8 cellular contexts compared by ENCODE assay signal in the genomic region with DNA sequence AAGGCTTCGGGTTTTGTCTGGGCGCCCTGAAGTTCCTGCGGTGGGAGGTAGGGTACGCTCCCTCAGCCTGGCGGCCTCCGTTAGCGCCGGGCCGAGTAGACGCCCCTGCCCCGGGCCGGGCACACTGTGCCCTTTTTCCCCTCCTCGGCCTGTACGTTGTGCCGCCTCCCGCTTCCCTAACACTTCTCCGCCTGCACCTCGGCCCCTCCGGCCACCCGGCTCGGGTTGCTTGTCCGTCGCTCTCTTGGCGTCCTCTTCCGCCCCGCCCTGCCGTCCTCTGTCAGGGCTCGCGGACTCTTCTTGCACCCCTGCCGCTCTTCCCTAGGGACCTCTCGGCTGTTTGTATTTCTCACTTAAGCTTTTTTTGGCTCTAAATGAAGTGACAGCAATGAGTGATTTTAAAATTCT. TPM values are rescaled to one million over a fixed set of nuclear protein-coding genes. Genes with fewer than 3 reads are reported as not detected.
DNase-seq lines count a peak whose midpoint lies in the region; ATAC-seq and TF ChIP-seq lines count a peak whose summit lies in the region.

No MANE protein-coding gene starts in this region.

- TF ChIP-seq CTCF in AG10803 (conservative IDR thresholded peaks at IDR 0.05; ENCODE audit: low read length) (peak; percentile 16), GM12874 (IDR thresholded peaks at IDR 0.05; ENCODE audit: insufficient read depth, low read depth, low read length) (peak; percentile 23; the same call in 1 of the 2 replicates), WERI-Rb-1 (IDR thresholded peaks at IDR 0.05; ENCODE audit: low read depth, low read length) (no peak), foreskin fibroblast (IDR thresholded peaks at IDR 0.05; ENCODE audit: low read depth, low read length) (no peak), ovary (IDR thresholded peaks at IDR 0.05) (no peak)

- WGBS in ovary, 3 donors: 0 to 1% (median 0%) methylated on average over 31 of the region's 31 CpGs

- TF ChIP-seq POLR2A in ovary (IDR thresholded peaks at IDR 0.05): no peak

- no peaks in the 10 kb centered on the region for H3K4me1 ChIP-seq in ovary (ENCODE audit: insufficient read depth)

- H3K27me3 ChIP-seq in WERI-Rb-1 (ENCODE audit: insufficient read depth, low read depth, severe bottlenecking) (no peaks in the 10 kb centered on the region), ovary (no peaks in the 10 kb centered on the region)

- H3K9me3 ChIP-seq in WERI-Rb-1 (ENCODE audit: severe bottlenecking) (no peaks in the 10 kb centered on the region), ovary (no peaks in the 10 kb centered on the region)

- H3K4me3 ChIP-seq in AG10803 (ENCODE audit: low read length) (peak overlapping the region; percentile 89), WERI-Rb-1 (ENCODE audit: low read depth, low read length) (peak overlapping the region; percentile 91), foreskin fibroblast (ENCODE audit: low read depth in 1 of 2, low read length in 2 of 2) (peak overlapping the region; percentile 94 to 95), ovary (peak overlapping the region; percentile 67)

- DNase-seq in AG10803 (ENCODE audit: low read depth): peak; percentile 41
- peak; percentile 74 for DNase-seq in NAMALWA (ENCODE audit: low spot score)
- peak; percentile 61 for DNase-seq in WERI-Rb-1
- peak; percentile 32 to 74 for DNase-seq in foreskin fibroblast
- peak in 1 of 5 donors; percentile 38 for DNase-seq in ovary
- DNase-seq in activated CD4-positive, alpha-beta T cell treated with anti-CD3 and anti-CD28 coated beads, Interleukin-2, amount 50 U/mL, for 1 hour: no peak

- intact Hi-C loops in ovary (cut with DNase I): loop anchor here in 1 of 4 donors (10.0 kb wide), 1 partner anchor 300 kb away; a partner anchor contains a TSS

- TF ChIP-seq EP300 in ovary (IDR thresholded peaks at IDR 0.05): no peak

- no peaks in the 10 kb centered on the region for H3K36me3 ChIP-seq in WERI-Rb-1
- no peaks in the 10 kb centered on the region for H3K36me3 ChIP-seq in ovary

- ATAC-seq in HG02610 (IDR thresholded peaks at IDR 0.05; ENCODE audit: unreplicated experiment): peak; percentile 49

- H3K27ac ChIP-seq in WERI-Rb-1: peak overlapping the region; percentile 97
- no peak overlapping the region for H3K27ac ChIP-seq in ovary

RNA-seq across cellular contexts. Expression of a gene that starts 0.4 kb away (rescaled TPM):
- 1 to 10 TPM in 2 of 7 donors, under 1 TPM in 5; 0.13 to 1.4 (median 0.48) TPM for total RNA-seq in ovary
- under 1 TPM; 0.15 to 0.77 TPM for polyA plus RNA-seq in ovary

RNA-seq across cellular contexts. Expression of a gene that starts 25.3 kb away (rescaled TPM):
- 10 to 100 TPM in 4 of 7 donors, 1 to 10 TPM in 3; 2.9 to 13.0 (median 11.1) TPM for total RNA-seq in ovary
- 1 to 10 TPM; 5.4 to 9.7 TPM for polyA plus RNA-seq in ovary

RNA-seq across cellular contexts. Expression of a gene that starts 29.6 kb away (rescaled TPM):
- 10 to 100 TPM; 21.0 to 57.6 (median 31.0) TPM for total RNA-seq in ovary
- polyA plus RNA-seq in ovary: 10 to 100 TPM; 26.9 to 32.0 TPM

Comparison
In these comparisons a context has a peak if more than half of its experiments do, and no peak if none do; other contexts are left out.
1. CTCF ChIP-seq: peak in AG10803 (single experiment) and GM12874 (single experiment); none in WERI-Rb-1 (single experiment), foreskin fibroblast (single experiment) and ovary (0 of 3).
2. Peak in every context shown above with its lines, with median percentiles within 50 percentile points of each other: H3K4me3 ChIP-seq.